9 cellular contexts compared by ENCODE assay signal in genomic region chrX:132025085-132025484, GRCh38.
DNase-seq lines count a peak whose midpoint lies in the region; ATAC-seq and TF ChIP-seq lines count a peak whose summit lies in the region.
"Had no signal": no experiment of that assay in that cellular context is flagged by ENCODE, and none has a peak within 500 bp of the region (broad histone marks: within the 10 kb centered on the region; RNA-seq: fewer than 3 reads in every experiment).

No MANE protein-coding gene starts in this region.

- ATAC-seq in RWPE2 (ENCODE audit: low read depth) (no peak), HG02642 (IDR thresholded peaks at IDR 0.05; ENCODE audit: poor library complexity, unreplicated experiment) (no peak)
- ATAC-seq in stimulated activated naive CD8-positive, alpha-beta T cell treated with anti-CD3 and anti-CD28 coated beads, Interleukin-15, Interleukin-2, amounts not matched to agents 100 U/mL and 50 U/mL, for 24 hours, result no peak

- no peak overlapping the region for H3K27ac ChIP-seq in RWPE2 (ENCODE audit: poor library complexity, severe bottlenecking)

- peak overlapping the region; percentile 83 for H3K4me3 ChIP-seq in RWPE2 (ENCODE audit: severe bottlenecking)

- H3K4me3 Mint-ChIP-seq in activated naive CD4-positive, alpha-beta T cell treated with anti-CD3 and anti-CD28 coated beads, Interleukin-2, amount 50 U/mL, for 24 hours, result peak overlapping the region; percentile 90

- H3K36me3 Mint-ChIP-seq in activated naive CD4-positive, alpha-beta T cell treated with anti-CD3 and anti-CD28 coated beads, Interleukin-2, amount 50 U/mL, for 24 hours, result no peaks in the 10 kb centered on the region

- H3K27me3 ChIP-seq in RWPE2 (ENCODE audit: insufficient read depth, poor library complexity, severe bottlenecking), result no peaks in the 10 kb centered on the region

- no peaks in the 10 kb centered on the region for H3K4me1 ChIP-seq in RWPE2 (ENCODE audit: insufficient read depth, poor library complexity, severe bottlenecking)

- H3K9me3 ChIP-seq in RWPE2 (ENCODE audit: severe bottlenecking), result no peaks in the 10 kb centered on the region

- no peaks in the 10 kb centered on the region for H3K27me3 Mint-ChIP-seq in activated naive CD4-positive, alpha-beta T cell treated with anti-CD3 and anti-CD28 coated beads, Interleukin-2, amount 50 U/mL, for 24 hours

- H3K27ac Mint-ChIP-seq in activated naive CD4-positive, alpha-beta T cell treated with anti-CD3 and anti-CD28 coated beads, Interleukin-2, amount 50 U/mL, for 24 hours, result peak overlapping the region; percentile 62

- no peaks in the 10 kb centered on the region for H3K36me3 ChIP-seq in RWPE2 (ENCODE audit: low read depth)

- in situ Hi-C loops in GM13976 (cut with MboI; ENCODE audit: low sequenced_read_pairs, unreplicated experiment), result loop anchor here (10.0 kb wide), 1 partner anchor 190 kb away; the partner anchor contains the start of gene RAP2C

- no peak for DNase-seq in activated naive CD4-positive, alpha-beta T cell treated with Interleukin-2 at 50 U/mL for 16 hours
- DNase-seq in RWPE2 (ENCODE audit: low spot score) (no peak), erythroblast (lab: John Stamatoyannopoulos, UW) (peak; percentile 11 to 23), GM13976 (ENCODE audit: low spot score) (no peak), medulla oblongata (ENCODE audit: extremely low spot score) (no peak)
- peak; percentile 26 for DNase-seq in stimulated activated naive CD8-positive, alpha-beta T cell treated with anti-CD3 and anti-CD28 coated beads, Interleukin-15, Interleukin-2, amounts not matched to agents 100 U/mL and 50 U/mL, for 24 hours
- DNase-seq: NCI-H774 had no signal

- no peak for TF ChIP-seq POLR2A in erythroblast (IDR thresholded peaks at IDR 0.05; ENCODE audit: low read length)

- H3K9me3 Mint-ChIP-seq in activated naive CD4-positive, alpha-beta T cell treated with anti-CD3 and anti-CD28 coated beads, Interleukin-2, amount 50 U/mL, for 24 hours, result no peaks in the 10 kb centered on the region

- TF ChIP-seq CTCF in RWPE2 (IDR thresholded peaks at IDR 0.05; ENCODE audit: poor library complexity, severe bottlenecking) (no peak), GM13976 (IDR thresholded peaks at IDR 0.05; ENCODE audit: borderline replicate concordance, control extremely low read depth, extremely low read depth, insufficient read depth, missing control alignments) (no peak)

- H3K4me1 Mint-ChIP-seq in activated naive CD4-positive, alpha-beta T cell treated with anti-CD3 and anti-CD28 coated beads, Interleukin-2, amount 50 U/mL, for 24 hours, result peaks cover 56% of the 10 kb centered on the region

Comparison
In these comparisons a context has a peak if more than half of its experiments do, and no peak if none do; other contexts are left out.
1. DNase-seq: peak in erythroblast (2 of 2) and stimulated activated naive CD8-positive, alpha-beta T cell treated with anti-CD3 and anti-CD28 coated beads, Interleukin-15, Interleukin-2, amounts not matched to agents 100 U/mL and 50 U/mL, for 24 hours (single experiment); none in activated naive CD4-positive, alpha-beta T cell treated with Interleukin-2 at 50 U/mL for 16 hours (single experiment), RWPE2 (single experiment), GM13976 (single experiment) and medulla oblongata (single experiment).